8 cellular contexts compared by ENCODE assay signal in the genomic region with DNA sequence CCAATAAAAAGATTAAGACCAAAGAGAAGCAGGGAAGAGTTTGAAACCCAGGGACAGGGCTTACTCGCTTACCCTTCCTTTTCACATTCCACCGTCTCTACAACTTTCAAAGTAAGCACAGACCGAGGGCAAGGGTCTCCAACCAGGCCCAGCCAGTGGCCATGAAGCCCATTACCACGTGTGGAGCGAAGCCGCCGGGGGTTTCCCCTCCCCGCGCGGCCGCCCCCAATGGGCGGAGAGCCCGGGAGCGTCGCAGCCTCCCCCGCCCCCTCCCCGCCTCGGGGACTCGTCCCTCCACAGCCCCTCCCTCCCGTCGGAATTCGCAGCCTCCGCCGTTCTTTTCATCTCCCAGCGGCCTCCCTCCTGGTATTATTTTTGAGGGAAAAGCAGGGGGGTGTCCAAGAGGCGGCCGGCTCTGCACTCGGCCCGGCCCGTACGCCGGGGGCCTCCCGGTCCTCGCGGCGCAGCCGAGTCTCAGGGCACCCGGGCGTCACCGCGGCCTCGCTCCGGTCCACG. TPM values are rescaled to one million over a fixed set of nuclear protein-coding genes. Genes with fewer than 3 reads are reported as not detected.
A peak's percentile ranks its signal among the peaks of the same experiment; 100 is the strongest.
DNase-seq lines count a peak whose midpoint lies in the region; ATAC-seq lines count a peak whose summit lies in the region.

No MANE protein-coding gene starts in this region.

- DNase-seq in NCI-H1417 (lab: John Stamatoyannopoulos, UW) (peak; percentile 55 to 94 (median 90)), NCI-H1417 treated with DMSO at 0.1 percent for 48 hours (lab: John Stamatoyannopoulos, UW) (no peak), NCI-H2171 (lab: John Stamatoyannopoulos, UW) (peak; percentile 74), dedifferentiated amniotic fluid mesenchymal stem cell (ENCODE audit: extremely low spot score) (peak; percentile 55), left lobe of liver (ENCODE audit: low spot score) (peak; percentile 65)
- DNase-seq in activated CD4-positive, alpha-beta T cell treated with anti-CD3 and anti-CD28 coated beads, Interleukin-2, amount 50 U/mL, for 1 hour: peak; percentile 73
- DNase-seq in stimulated activated CD4-positive, alpha-beta T cell treated with anti-CD3 and anti-CD28 coated beads, Interleukin-2, amount 100 ng/mL, for 48 hours: peak; percentile 72

- ATAC-seq in HG02970 (IDR thresholded peaks at IDR 0.05; ENCODE audit: low FRiP score, unreplicated experiment): peak; percentile 28
- peak; percentile 64 for ATAC-seq in left lobe of liver

RNA-seq across cellular contexts. Expression of a gene that starts 0.7 kb away (rescaled TPM):
- total RNA-seq in left lobe of liver: 64.0 TPM

RNA-seq across cellular contexts. Expression of a gene that starts 52.2 kb away (rescaled TPM):
- total RNA-seq in left lobe of liver: 2.2 TPM
